25 cellular contexts compared by ENCODE assay signal in genomic region chr15:85804481-85805165, GRCh38. TPM values are rescaled to one million over a fixed set of nuclear protein-coding genes. Genes with fewer than 3 reads are reported as not detected.
DNase-seq lines count a peak whose midpoint lies in the region; ATAC-seq and TF ChIP-seq lines count a peak whose summit lies in the region.
"Had no signal": no experiment of that assay in that cellular context is flagged by ENCODE, and none has a peak within 500 bp of the region (broad histone marks: within the 10 kb centered on the region; RNA-seq: fewer than 3 reads in every experiment).

No MANE protein-coding gene starts in this region.

- peaks cover 0 to 13% (median 0%) of the 10 kb centered on the region in 12 donors for H3K4me1 ChIP-seq in heart left ventricle
- H3K4me1 ChIP-seq: BLaER1, HAP-1 had no signal

- intact Hi-C loops in left cardiac atrium (cut with DNase I), result no loop called here
- intact Hi-C loops in heart left ventricle (cut with DNase I), result no loop called here

- no peaks in the 10 kb centered on the region for H3K36me3 ChIP-seq in heart left ventricle
- H3K36me3 ChIP-seq: BLaER1, HAP-1 had no signal

- no peak overlapping the region for H3K4me3 Mint-ChIP-seq in activated T-cell treated with anti-CD3 and anti-CD28 coated beads, Interleukin-2, amount 50 U/mL, for 24 hours
- H3K4me3 Mint-ChIP-seq: CD4-positive, alpha-beta memory T cell; HFFc6 had no signal

- no peaks in the 10 kb centered on the region for H3K9me3 Mint-ChIP-seq in activated T-cell treated with anti-CD3 and anti-CD28 coated beads, Interleukin-2, amount 50 U/mL, for 24 hours
- H3K9me3 Mint-ChIP-seq: HFFc6 had no signal

- no peak overlapping the region for H3K27ac Mint-ChIP-seq in activated T-cell treated with anti-CD3 and anti-CD28 coated beads, Interleukin-2, amount 50 U/mL, for 24 hours
- H3K27ac Mint-ChIP-seq: HFFc6 had no signal

- H3K27ac ChIP-seq in heart left ventricle, result no peak overlapping the region
- H3K27ac ChIP-seq: BLaER1, RWPE1 had no signal

- H3K27me3 ChIP-seq in heart left ventricle, result no peaks in the 10 kb centered on the region
- H3K27me3 ChIP-seq: BLaER1 had no signal

- H3K4me3 ChIP-seq in heart left ventricle, result no peak overlapping the region
- no peak overlapping the region for H3K4me3 ChIP-seq in choroid plexus epithelial cell (ENCODE audit: low read depth, low read length)
- H3K4me3 ChIP-seq: BLaER1, HAP-1 had no signal

- WGBS in heart left ventricle, 4 donors, result 44 to 57% (median 50%) methylated on average over 6 to 7 of the region's 7 CpGs

- DNase-seq in left cardiac atrium (no peak), heart left ventricle (no peak), NCI-H146 (lab: John Stamatoyannopoulos, UW) (peak; percentile 48), choroid plexus epithelial cell (ENCODE audit: low read depth) (peak; percentile 16), epidermal melanocyte (ENCODE audit: insufficient read length, low spot score) (no peak)
- DNase-seq in activated T-cell treated with anti-CD3 and anti-CD28 coated beads, Interleukin-2, amount 50 U/mL, for 24 hours, result no peak
- DNase-seq: Caco-2; CD4-positive, alpha-beta memory T cell; DMS153; DND-41; GOT3; HFFc6; Karpas-422; NCI-H1092; NCI-H1417 treated with DMSO at 0.1 percent for 48 hours; NCI-H187 treated with DMSO at 0.1 percent for 48 hours; NCI-H2107; NCI-H526 treated with DMSO at 0.1 percent for 48 hours; SHP77 treated with DMSO at 0.1 percent for 48 hours; T-helper 1 cell had no signal

- ATAC-seq in left cardiac atrium, result peak; percentile 55 to 60
- no peak for ATAC-seq in heart left ventricle
- no peak for ATAC-seq in HG03097 (IDR thresholded peaks at IDR 0.05; ENCODE audit: low FRiP score, unreplicated experiment)
- ATAC-seq: Panc1 had no signal

- TF ChIP-seq POLR2A in heart left ventricle (IDR thresholded peaks at IDR 0.05), result no peak

- H3K36me3 Mint-ChIP-seq in activated T-cell treated with anti-CD3 and anti-CD28 coated beads, Interleukin-2, amount 50 U/mL, for 24 hours (ENCODE audit: low read depth), result no peaks in the 10 kb centered on the region

- no peaks in the 10 kb centered on the region for H3K4me1 Mint-ChIP-seq in activated T-cell treated with anti-CD3 and anti-CD28 coated beads, Interleukin-2, amount 50 U/mL, for 24 hours (ENCODE audit: low read depth)
- H3K4me1 Mint-ChIP-seq: CD4-positive, alpha-beta memory T cell had no signal

- H3K27me3 Mint-ChIP-seq in activated T-cell treated with anti-CD3 and anti-CD28 coated beads, Interleukin-2, amount 50 U/mL, for 24 hours, result no peaks in the 10 kb centered on the region

- H3K9me3 ChIP-seq in heart left ventricle, result no peaks in the 10 kb centered on the region
- H3K9me3 ChIP-seq: Caco-2, HAP-1 had no signal

- TF ChIP-seq CTCF in heart left ventricle (IDR thresholded peaks at IDR 0.05), result no peak
- no peak for TF ChIP-seq CTCF in choroid plexus epithelial cell (conservative IDR thresholded peaks at IDR 0.05; ENCODE audit: low read depth, low read length)

RNA-seq across cellular contexts. Expression of gene KLHL25, which starts 9.9 kb away (rescaled TPM):
- 1 to 10 TPM; 5.9 to 7.3 TPM for total RNA-seq in left cardiac atrium
- 1 to 10 TPM; 2.2 to 8.8 (median 4.3) TPM for total RNA-seq in heart left ventricle
- polyA plus RNA-seq in heart left ventricle, result 10 to 100 TPM in 1 of 2 donors, 1 to 10 TPM in 1; 3.3 to 12.9 TPM

Comparison
In these comparisons a context has a peak if more than half of its experiments do, and no peak if none do; other contexts are left out.
1. ATAC-seq: peak in left cardiac atrium (2 of 2); none in heart left ventricle (0 of 4) and HG03097 (single experiment).
2. DNase-seq: peak in NCI-H146 (single experiment) and choroid plexus epithelial cell (single experiment); none in left cardiac atrium (single experiment), heart left ventricle (0 of 5), activated T-cell treated with anti-CD3 and anti-CD28 coated beads, Interleukin-2, amount 50 U/mL, for 24 hours (single experiment) and epidermal melanocyte (single experiment).